26 cellular contexts compared by ENCODE assay signal in the genomic region with DNA sequence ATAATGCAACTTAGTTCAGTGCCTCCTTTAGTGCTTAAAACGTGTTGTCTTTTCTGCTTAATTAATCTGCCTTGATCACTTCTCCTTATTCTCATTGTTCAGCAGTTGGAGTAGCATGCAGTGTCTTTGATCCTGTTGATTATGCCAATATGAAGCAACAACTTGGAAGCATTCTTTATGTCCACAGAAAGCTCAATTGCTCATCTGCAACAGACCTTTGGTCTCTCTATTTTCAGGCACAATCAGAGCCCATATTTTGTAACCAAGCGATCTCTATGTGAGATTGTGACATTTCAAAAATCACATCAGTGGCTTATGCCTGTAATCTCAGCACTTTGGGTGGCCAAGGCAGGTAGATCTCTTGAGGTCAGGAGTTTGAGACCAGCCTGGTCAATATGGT.
"Had no signal": no experiment of that assay in that cellular context is flagged by ENCODE, and none has a peak within 500 bp of the region (broad histone marks: within the 10 kb centered on the region; RNA-seq: fewer than 3 reads in every experiment).

No MANE protein-coding gene starts in this region.

- H3K4me3 ChIP-seq: colonic mucosa, coronary artery, dorsolateral prefrontal cortex, esophagus muscularis mucosa, esophagus squamous epithelium, gastrocnemius medialis, gastroesophageal sphincter had no signal

- H3K4me1 ChIP-seq: colonic mucosa, esophagus muscularis mucosa, esophagus squamous epithelium, foreskin keratinocyte, gastrocnemius medialis, gastroesophageal sphincter had no signal

- DNase-seq: colonic mucosa; cortex of kidney; dermis blood vessel endothelial cell; dorsolateral prefrontal cortex; effector CD4-positive, alpha-beta T cell; effector CD8-positive, alpha-beta T cell; effector memory CD4-positive, alpha-beta T cell; effector memory CD8-positive, alpha-beta T cell; endodermal cell; erythroblast; esophagus squamous epithelium; foreskin fibroblast; foreskin keratinocyte; foreskin melanocyte; gastrocnemius medialis; glutamatergic neuron; head of caudate nucleus had no signal

- H3K27me3 ChIP-seq: colonic mucosa, dorsolateral prefrontal cortex, esophagus muscularis mucosa, esophagus squamous epithelium, foreskin keratinocyte, gastrocnemius medialis, gastroesophageal sphincter had no signal

- H3K27ac ChIP-seq: colonic mucosa, coronary artery, dorsolateral prefrontal cortex, epithelial cell of prostate, esophagus muscularis mucosa, esophagus squamous epithelium, foreskin keratinocyte, gastrocnemius medialis, gastroesophageal sphincter had no signal

- FAIRE-seq: colon, endometrium, endothelial cell of umbilical vein, frontal cortex had no signal

- H3K36me3 ChIP-seq: colonic mucosa, esophagus muscularis mucosa, esophagus squamous epithelium, gastrocnemius medialis, gastroesophageal sphincter had no signal

- ATAC-seq: effector memory CD8-positive, alpha-beta T cell; esophagus mucosa; foreskin keratinocyte; gastrocnemius medialis; gastroesophageal sphincter had no signal

- H3K9me3 ChIP-seq: colonic mucosa, esophagus muscularis mucosa, esophagus squamous epithelium, gastrocnemius medialis, gastroesophageal sphincter had no signal
